In the genomic region with DNA sequence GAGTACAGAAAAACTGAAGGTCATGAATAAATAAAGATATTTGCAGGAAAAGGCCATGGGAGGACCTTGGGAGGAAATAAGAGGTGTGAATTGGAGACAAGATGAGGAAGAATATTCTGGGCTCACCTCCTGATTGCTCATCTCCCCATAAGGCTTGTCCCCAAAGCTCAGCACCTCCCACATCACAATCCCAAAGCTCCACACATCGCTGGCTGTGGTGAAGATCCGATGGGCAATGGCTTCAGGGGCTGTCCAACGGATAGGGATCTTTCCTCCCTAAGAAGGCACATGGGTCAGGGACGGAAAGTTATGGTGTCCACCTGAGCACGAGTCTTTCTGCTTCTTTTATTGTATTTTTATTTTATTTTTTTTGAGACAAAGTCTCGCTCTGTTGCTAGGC, we compare ENCODE assay signal across 18 cellular contexts. TPM values are rescaled to one million over a fixed set of nuclear protein-coding genes. Genes with fewer than 3 reads are reported as not detected.
DNase-seq lines count a peak whose midpoint lies in the region; ATAC-seq and TF ChIP-seq lines count a peak whose summit lies in the region.
"Had no signal": no experiment of that assay in that cellular context is flagged by ENCODE, and none has a peak within 500 bp of the region (broad histone marks: within the 10 kb centered on the region; RNA-seq: fewer than 3 reads in every experiment).

No MANE protein-coding gene starts in this region.

- peaks cover 61% of the 10 kb centered on the region for H3K36me3 Mint-ChIP-seq in activated T-cell treated with anti-CD3 and anti-CD28 coated beads, Interleukin-2, amount 50 U/mL, for 24 hours (ENCODE audit: low read depth)
- peaks cover 0 to 2% of the 10 kb centered on the region in 2 donors for H3K36me3 Mint-ChIP-seq in activated T-cell treated with anti-CD3 and anti-CD28 coated beads, Interleukin-2, amount 50 U/mL, for 72 hours (ENCODE audit: insufficient read depth in 2 of 2)
- H3K36me3 Mint-ChIP-seq in endodermal cell (ENCODE audit: low read depth): peaks cover 79% of the 10 kb centered on the region
- H3K36me3 Mint-ChIP-seq in stimulated activated effector memory CD8-positive, alpha-beta T cell treated with anti-CD3 and anti-CD28 coated beads, Interleukin-12 subunit alpha, Interleukin-12 subunit beta, amount 100 ng/mL, for 72 hours: peaks cover 32% of the 10 kb centered on the region

- no peaks in the 10 kb centered on the region for H3K27me3 Mint-ChIP-seq in activated T-cell treated with anti-CD3 and anti-CD28 coated beads, Interleukin-2, amount 50 U/mL, for 24 hours
- no peaks in the 10 kb centered on the region for H3K27me3 Mint-ChIP-seq in activated T-cell treated with anti-CD3 and anti-CD28 coated beads, Interleukin-2, amount 50 U/mL, for 72 hours (ENCODE audit: low read depth)
- no peaks in the 10 kb centered on the region for H3K27me3 Mint-ChIP-seq in endodermal cell (ENCODE audit: insufficient read depth)

- peaks cover 3% of the 10 kb centered on the region; the same call in 1 of the 2 replicates for H3K79me2 ChIP-seq in SK-N-SH (ENCODE audit: insufficient read depth)

- intact Hi-C loops in left colon (cut with DNase I, micrococcal nuclease): no loop called here

- H4K20me1 ChIP-seq in SK-N-SH (ENCODE audit: insufficient read depth): peaks cover 40% of the 10 kb centered on the region

- H2AFZ ChIP-seq in SK-N-SH (ENCODE audit: low read depth): no peak overlapping the region

- TF ChIP-seq RAD21 in SK-N-SH (IDR thresholded peaks at IDR 0.05; ENCODE audit: low read length): no peak

- H3K36me3 ChIP-seq in SK-N-SH (replicated peaks in 1 of 2; ENCODE audit: control insufficient read depth in 1 of 2, insufficient read depth in 2 of 2, low read length in 1 of 2): peaks cover 30 to 32% of the 10 kb centered on the region in 2 experiments
- H3K36me3 ChIP-seq in endodermal cell (ENCODE audit: control insufficient read depth, insufficient read depth, low read length): peaks cover 39% of the 10 kb centered on the region

- CTCF ChIA-PET in SK-N-SH (lab: Yijun Ruan, JAX): interaction anchor here (1.3 to 8.3 kb wide), 4 partner anchors 9 to 153 kb away, joined by 3 to 43 read pairs (median 24); a partner anchor contains a TSS

- no peak for ATAC-seq in activated T-cell treated with anti-CD3 and anti-CD28 coated beads, Interleukin-2, amount 50 U/mL, for 72 hours (replicated peaks in 1 of 2)
- ATAC-seq in stimulated activated effector memory CD8-positive, alpha-beta T cell treated with anti-CD3 and anti-CD28 coated beads, Interleukin-12 subunit alpha, Interleukin-12 subunit beta, amount 100 ng/mL, for 72 hours: no peak
- ATAC-seq in left colon (no peak), HG02870 (IDR thresholded peaks at IDR 0.05; ENCODE audit: unreplicated experiment) (no peak), HG02938 (IDR thresholded peaks at IDR 0.05; ENCODE audit: unreplicated experiment) (no peak)

- DNase-seq in activated T-cell treated with anti-CD3 and anti-CD28 coated beads, Interleukin-2, amount 50 U/mL, for 24 hours: peak; percentile 12
- DNase-seq in activated T-cell treated with anti-CD3 and anti-CD28 coated beads, Interleukin-2, amount 50 U/mL, for 72 hours: no peak
- no peak for DNase-seq in SK-N-SH
- peak; percentile 44 for DNase-seq in endodermal cell
- no peak for DNase-seq in stimulated activated effector memory CD8-positive, alpha-beta T cell treated with anti-CD3 and anti-CD28 coated beads, Interleukin-12 subunit alpha, Interleukin-12 subunit beta, amount 100 ng/mL, for 72 hours (ENCODE audit: low spot score in 2 of 2)
- no peak for DNase-seq in left colon
- DNase-seq: COR-L47, KBM-7, NCI-H1092, NCI-H1694, NCI-H774 had no signal

- H3K27ac ChIP-seq in SK-N-SH (ENCODE audit: low read depth in 2 of 2, low read length in 1 of 2) (peak overlapping the region in 1 of 2 experiments; percentile 75; a peak in 1 of 4 replicates), endodermal cell (ENCODE audit: low read depth, low read length) (no peak overlapping the region)
- H3K27ac ChIP-seq: 22Rv1, HL-60 had no signal

- peak overlapping the region; percentile 59 for H3K27ac Mint-ChIP-seq in activated T-cell treated with anti-CD3 and anti-CD28 coated beads, Interleukin-2, amount 50 U/mL, for 24 hours
- no peak overlapping the region for H3K27ac Mint-ChIP-seq in activated T-cell treated with anti-CD3 and anti-CD28 coated beads, Interleukin-2, amount 50 U/mL, for 72 hours
- no peak overlapping the region for H3K27ac Mint-ChIP-seq in endodermal cell
- peak overlapping the region; percentile 66 for H3K27ac Mint-ChIP-seq in stimulated activated effector memory CD8-positive, alpha-beta T cell treated with anti-CD3 and anti-CD28 coated beads, Interleukin-12 subunit alpha, Interleukin-12 subunit beta, amount 100 ng/mL, for 72 hours

- 93% methylated on average over 6 of the region's 6 CpGs for WGBS in SK-N-SH (ENCODE audit: low lambda C conversion rate)
- WGBS in endodermal cell (ENCODE audit: insufficient coverage in 1 of 2, insufficient read length in 1 of 2), 2 experiments: 92 to 94% methylated on average over 4 to 6 of the region's 6 CpGs

- H3K4me1 ChIP-seq in SK-N-SH (ENCODE audit: control insufficient read depth in 1 of 2, insufficient read depth in 2 of 2, low read depth in 1 of 2, low read length in 1 of 2): peaks cover 10 to 27% of the 10 kb centered on the region in 2 experiments; a peak in 3 of 4 replicates
- no peaks in the 10 kb centered on the region for H3K4me1 ChIP-seq in endodermal cell (ENCODE audit: control insufficient read depth, insufficient read depth, low read length)
- H3K4me1 ChIP-seq: HAP-1 had no signal

- TF ChIP-seq EP300 in SK-N-SH (IDR thresholded peaks at IDR 0.05; ENCODE audit: borderline replicate concordance in 1 of 2, low read depth in 1 of 2, low read length in 1 of 2): no peak

- TF ChIP-seq CTCF in SK-N-SH (IDR thresholded peaks at IDR 0.05) (no peak), endodermal cell (conservative IDR thresholded peaks at IDR 0.05) (no peak)

- no peaks in the 10 kb centered on the region for H3K9me2 ChIP-seq in SK-N-SH

- no peak overlapping the region for H3K4me3 ChIP-seq in SK-N-SH (ENCODE audit: low read depth in 2 of 2, low read length in 1 of 2)
- H3K4me3 ChIP-seq in endodermal cell (ENCODE audit: low read length): no peak overlapping the region
- H3K4me3 ChIP-seq: HAP-1 had no signal

- H3K4me3 Mint-ChIP-seq in activated T-cell treated with anti-CD3 and anti-CD28 coated beads, Interleukin-2, amount 50 U/mL, for 24 hours: no peak overlapping the region
- no peak overlapping the region for H3K4me3 Mint-ChIP-seq in activated T-cell treated with anti-CD3 and anti-CD28 coated beads, Interleukin-2, amount 50 U/mL, for 72 hours
- no peak overlapping the region for H3K4me3 Mint-ChIP-seq in endodermal cell
- H3K4me3 Mint-ChIP-seq in stimulated activated effector memory CD8-positive, alpha-beta T cell treated with anti-CD3 and anti-CD28 coated beads, Interleukin-12 subunit alpha, Interleukin-12 subunit beta, amount 100 ng/mL, for 72 hours: no peak overlapping the region

- no peak overlapping the region for H3K4me2 ChIP-seq in SK-N-SH

- H3K9me3 Mint-ChIP-seq in activated T-cell treated with anti-CD3 and anti-CD28 coated beads, Interleukin-2, amount 50 U/mL, for 24 hours: no peaks in the 10 kb centered on the region
- no peaks in the 10 kb centered on the region for H3K9me3 Mint-ChIP-seq in activated T-cell treated with anti-CD3 and anti-CD28 coated beads, Interleukin-2, amount 50 U/mL, for 72 hours
- no peaks in the 10 kb centered on the region for H3K9me3 Mint-ChIP-seq in endodermal cell
- H3K9me3 Mint-ChIP-seq in stimulated activated effector memory CD8-positive, alpha-beta T cell treated with anti-CD3 and anti-CD28 coated beads, Interleukin-12 subunit alpha, Interleukin-12 subunit beta, amount 100 ng/mL, for 72 hours: no peaks in the 10 kb centered on the region

- peaks cover 56% of the 10 kb centered on the region for H3F3A ChIP-seq in SK-N-SH (replicated peaks; ENCODE audit: insufficient read depth)

- no peaks in the 10 kb centered on the region for H3K27me3 ChIP-seq in SK-N-SH (ENCODE audit: insufficient read depth)
- H3K27me3 ChIP-seq in endodermal cell (ENCODE audit: control insufficient read depth, insufficient read depth, low read length, poor library complexity, severe bottlenecking): no peaks in the 10 kb centered on the region
- H3K27me3 ChIP-seq: BLaER1 treated with 17β-estradiol and CSF1 and Interleukin-3, amounts not matched to agents 10 nM and 100 nM had no signal

- POLR2A ChIA-PET in SK-N-SH (lab: Yijun Ruan, JAX): interaction anchor here (1.2 kb wide), 2 partner anchors 11 to 508 kb away, joined by 3 read pairs; a partner anchor contains a TSS

- H3K9ac ChIP-seq in SK-N-SH: no peak overlapping the region
- no peak overlapping the region for H3K9ac ChIP-seq in endodermal cell (ENCODE audit: extremely low read depth, low read length, poor library complexity, severe bottlenecking)

- H3K9me3 ChIP-seq in SK-N-SH (no peaks in the 10 kb centered on the region), endodermal cell (ENCODE audit: control insufficient read depth, low read length) (no peaks in the 10 kb centered on the region)
- H3K9me3 ChIP-seq: BLaER1 treated with 17β-estradiol and CSF1 and Interleukin-3, amounts not matched to agents 10 nM and 100 nM; HAP-1 had no signal

- H3K4me1 Mint-ChIP-seq in activated T-cell treated with anti-CD3 and anti-CD28 coated beads, Interleukin-2, amount 50 U/mL, for 24 hours (ENCODE audit: low read depth): peaks cover 22% of the 10 kb centered on the region
- peaks cover 17% of the 10 kb centered on the region for H3K4me1 Mint-ChIP-seq in activated T-cell treated with anti-CD3 and anti-CD28 coated beads, Interleukin-2, amount 50 U/mL, for 72 hours (ENCODE audit: low read depth)
- H3K4me1 Mint-ChIP-seq in endodermal cell: no peaks in the 10 kb centered on the region
- H3K4me1 Mint-ChIP-seq in stimulated activated effector memory CD8-positive, alpha-beta T cell treated with anti-CD3 and anti-CD28 coated beads, Interleukin-12 subunit alpha, Interleukin-12 subunit beta, amount 100 ng/mL, for 72 hours: peaks cover 32% of the 10 kb centered on the region

RNA-seq across cellular contexts. Expression of a gene that starts 12.9 kb away (rescaled TPM):
- total RNA-seq in activated T-cell treated with anti-CD3 and anti-CD28 coated beads, Interleukin-2, amount 50 U/mL, for 72 hours: 100 to 1,000 TPM; 121 to 129 TPM
- 124 and 271 TPM in 2 replicates for polyA plus RNA-seq in SK-N-SH (2012; rRNA removed)
- polyA plus RNA-seq in SK-N-SH (2012; cell fraction: cytosol; rRNA removed): 159 and 266 TPM in 2 replicates
- 593 and 733 TPM in 2 replicates for polyA plus RNA-seq in SK-N-SH (2012; cell fraction: nucleus; rRNA removed)
- total RNA-seq in endodermal cell: 100 to 1,000 TPM; 127 to 161 TPM
- 116 TPM for polyA plus RNA-seq in endodermal cell (2013, experiment 1 of 2)
- 102 TPM for polyA plus RNA-seq in endodermal cell (2013, experiment 2 of 2)
- total RNA-seq in left colon: 10 to 100 TPM; 70.1 to 84.4 TPM

RNA-seq across cellular contexts. Expression of a gene that starts 14.6 kb away (rescaled TPM):
- 1 to 10 TPM; 2.2 to 4.2 TPM for total RNA-seq in activated T-cell treated with anti-CD3 and anti-CD28 coated beads, Interleukin-2, amount 50 U/mL, for 72 hours
- 0.26 and 0.49 TPM in 2 replicates for polyA plus RNA-seq in SK-N-SH (2012; rRNA removed)
- 0.19 and 0.28 TPM in 2 replicates for polyA plus RNA-seq in SK-N-SH (2012; cell fraction: cytosol; rRNA removed)
- polyA plus RNA-seq in SK-N-SH (2012; cell fraction: nucleus; rRNA removed): 0.64 and 1.0 TPM in 2 replicates
- total RNA-seq in endodermal cell (100 to 1,000 TPM in 1 of 2 donors, 10 to 100 TPM in 1; 70.0 to 103 TPM), left colon (10 to 100 TPM; 18.2 to 25.1 TPM)
- polyA plus RNA-seq in endodermal cell (2013, experiment 1 of 2): 8.4 TPM
- polyA plus RNA-seq in endodermal cell (2013, experiment 2 of 2): 5.8 TPM

RNA-seq across cellular contexts. Expression of a gene that starts 31.6 kb away (rescaled TPM):
- total RNA-seq in activated T-cell treated with anti-CD3 and anti-CD28 coated beads, Interleukin-2, amount 50 U/mL, for 72 hours: 1 to 10 TPM; 3.1 TPM
- 43.6 and 50.1 TPM in 2 replicates for polyA plus RNA-seq in SK-N-SH (2012; rRNA removed)
- 22.3 and 35.7 TPM in 2 replicates for polyA plus RNA-seq in SK-N-SH (2012; cell fraction: cytosol; rRNA removed)
- 47.8 and 56.9 TPM in 2 replicates for polyA plus RNA-seq in SK-N-SH (2012; cell fraction: nucleus; rRNA removed)
- total RNA-seq in endodermal cell: 1 to 10 TPM; 1.9 to 3.6 TPM
- polyA plus RNA-seq in endodermal cell (2013, experiment 1 of 2): 26.5 TPM
- polyA plus RNA-seq in endodermal cell (2013, experiment 2 of 2): 21.7 TPM
- 1 to 10 TPM in 1 of 2 donors, under 1 TPM in 1; 0.27 to 3.4 TPM for total RNA-seq in left colon

RNA-seq across cellular contexts. Expression of a gene that starts 49.2 kb away (rescaled TPM):
- total RNA-seq in activated T-cell treated with anti-CD3 and anti-CD28 coated beads, Interleukin-2, amount 50 U/mL, for 72 hours: not detected
- 0.10 TPM in 1 of 2 replicates, not detected in the other for polyA plus RNA-seq in SK-N-SH (2012; rRNA removed)
- 0.05 and 0.10 TPM in 2 replicates for polyA plus RNA-seq in SK-N-SH (2012; cell fraction: cytosol; rRNA removed)
- 0.18 and 0.27 TPM in 2 replicates for polyA plus RNA-seq in SK-N-SH (2012; cell fraction: nucleus; rRNA removed)
- under 1 TPM in 1 of 2 donors, not detected in 1; 0.37 TPM for total RNA-seq in endodermal cell
- not detected for polyA plus RNA-seq in endodermal cell (2013, experiment 1 of 2)
- polyA plus RNA-seq in endodermal cell (2013, experiment 2 of 2): not detected
- not detected for total RNA-seq in left colon
- total RNA-seq: M059J had no signal

Comparison
In these comparisons a context has a peak if more than half of its experiments do, and no peak if none do; other contexts are left out.
1. DNase-seq: peak in activated T-cell treated with anti-CD3 and anti-CD28 coated beads, Interleukin-2, amount 50 U/mL, for 24 hours (single experiment) and endodermal cell (single experiment); none in activated T-cell treated with anti-CD3 and anti-CD28 coated beads, Interleukin-2, amount 50 U/mL, for 72 hours (0 of 2), SK-N-SH (single experiment), stimulated activated effector memory CD8-positive, alpha-beta T cell treated with anti-CD3 and anti-CD28 coated beads, Interleukin-12 subunit alpha, Interleukin-12 subunit beta, amount 100 ng/mL, for 72 hours (0 of 2) and left colon (0 of 2).
2. H3K27ac Mint-ChIP-seq: peak in activated T-cell treated with anti-CD3 and anti-CD28 coated beads, Interleukin-2, amount 50 U/mL, for 24 hours (single experiment) and stimulated activated effector memory CD8-positive, alpha-beta T cell treated with anti-CD3 and anti-CD28 coated beads, Interleukin-12 subunit alpha, Interleukin-12 subunit beta, amount 100 ng/mL, for 72 hours (single experiment); none in activated T-cell treated with anti-CD3 and anti-CD28 coated beads, Interleukin-2, amount 50 U/mL, for 72 hours (single experiment) and endodermal cell (single experiment).